ENCODE assay signal across 18 cellular contexts in genomic region chr7:41416208-41416595, GRCh38.
"Had no signal": no experiment of that assay in that cellular context is flagged by ENCODE, and none has a peak within 500 bp of the region (broad histone marks: within the 10 kb centered on the region; RNA-seq: fewer than 3 reads in every experiment).

No MANE protein-coding gene starts in this region.

- H3K4me1 ChIP-seq: prostate gland, transverse colon had no signal

- H3K4me3 ChIP-seq: prostate gland, skin epidermis, transverse colon had no signal

- H3K36me3 ChIP-seq: brain microvascular endothelial cell, prostate gland, transverse colon had no signal

- ATAC-seq: right cardiac atrium had no signal

- DNase-seq: activated CD4-positive, alpha-beta T cell treated with anti-CD3 and anti-CD28 coated beads, Interleukin-2, amount 50 U/mL, for 1 hour; activated CD8-positive, alpha-beta memory T cell treated with anti-CD3 and anti-CD28 coated beads for 24 hours; activated naive CD4-positive, alpha-beta T cell; activated naive CD8-positive, alpha-beta T cell treated with anti-CD3 and anti-CD28 coated beads, Interleukin-2, amount 10 ng/mL, durations not matched to agents 7 days and 5 days; anterior cingulate cortex; brain microvascular endothelial cell; cerebellar nuclear complex; effector memory CD4-positive, alpha-beta T cell; nephron progenitor cell; occipital lobe; right cardiac atrium; stimulated activated CD4-positive, alpha-beta T cell treated with anti-CD3 and anti-CD28 coated beads, Interleukin-4, amount 100 ng/mL, for 4 hours; stimulated activated CD8-positive, alpha-beta memory T cell treated with anti-CD3 and anti-CD28 coated beads, Interleukin-4, amount 100 ng/mL, for 48 hours; stimulated activated naive CD4-positive, alpha-beta T cell treated with Interleukin-2 at 50 U/mL for 16 hours; substantia nigra; transverse colon had no signal

- H3K9me3 ChIP-seq: prostate gland, transverse colon had no signal

- H3K27ac ChIP-seq: brain microvascular endothelial cell, prostate gland, transverse colon had no signal

- H3K27me3 ChIP-seq: brain microvascular endothelial cell, transverse colon had no signal
